ENCODE assay signal across 8 cellular contexts in the genomic region with DNA sequence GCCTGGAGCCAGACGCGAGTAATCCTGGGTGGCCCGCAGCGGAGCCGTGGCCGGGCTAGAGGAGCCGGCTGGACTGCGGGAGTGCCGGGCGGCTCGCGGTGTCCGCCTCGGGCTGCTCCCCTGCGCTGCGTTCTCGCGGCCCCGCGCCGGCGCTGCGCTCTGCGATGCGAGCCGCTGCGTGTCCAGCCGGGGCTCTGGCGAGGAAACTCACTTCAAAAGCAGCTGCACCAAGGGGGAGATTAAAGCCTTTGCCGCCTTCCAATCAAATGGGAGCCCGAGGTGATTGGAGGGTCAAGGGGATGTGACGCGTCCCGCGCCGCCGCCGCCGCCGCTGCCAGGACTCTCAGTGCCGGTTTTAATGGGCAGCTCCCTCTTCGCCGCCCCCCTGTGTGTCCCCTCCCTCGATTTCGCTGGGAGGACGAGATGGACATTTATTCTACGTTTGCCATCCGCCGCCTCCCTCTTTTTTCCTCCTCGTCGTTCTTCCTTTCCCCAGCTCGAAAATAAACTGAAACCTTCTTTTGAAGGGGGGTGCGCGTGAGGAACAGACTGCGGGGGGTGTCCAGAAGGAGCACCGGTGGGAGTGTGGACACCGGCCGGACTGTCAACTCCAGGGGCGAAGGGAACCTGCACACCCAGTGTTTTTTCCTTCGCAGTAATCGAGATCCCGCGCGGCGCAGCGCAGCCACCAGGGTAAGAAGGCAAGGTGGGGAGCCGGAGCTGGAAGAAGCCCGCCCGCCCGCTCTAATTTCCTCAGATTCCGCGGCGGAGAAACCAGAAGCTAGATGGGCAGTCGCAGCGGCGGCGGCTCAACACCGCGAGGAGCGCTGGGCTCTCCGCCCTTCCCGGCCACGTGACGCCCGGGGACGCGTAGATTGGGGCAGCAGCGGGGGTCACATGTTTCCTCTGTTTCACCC. TPM values are rescaled to one million over a fixed set of nuclear protein-coding genes. Genes with fewer than 3 reads are reported as not detected.
DNase-seq lines count a peak whose midpoint lies in the region; ATAC-seq and TF ChIP-seq lines count a peak whose summit lies in the region.

A gene with protein sequence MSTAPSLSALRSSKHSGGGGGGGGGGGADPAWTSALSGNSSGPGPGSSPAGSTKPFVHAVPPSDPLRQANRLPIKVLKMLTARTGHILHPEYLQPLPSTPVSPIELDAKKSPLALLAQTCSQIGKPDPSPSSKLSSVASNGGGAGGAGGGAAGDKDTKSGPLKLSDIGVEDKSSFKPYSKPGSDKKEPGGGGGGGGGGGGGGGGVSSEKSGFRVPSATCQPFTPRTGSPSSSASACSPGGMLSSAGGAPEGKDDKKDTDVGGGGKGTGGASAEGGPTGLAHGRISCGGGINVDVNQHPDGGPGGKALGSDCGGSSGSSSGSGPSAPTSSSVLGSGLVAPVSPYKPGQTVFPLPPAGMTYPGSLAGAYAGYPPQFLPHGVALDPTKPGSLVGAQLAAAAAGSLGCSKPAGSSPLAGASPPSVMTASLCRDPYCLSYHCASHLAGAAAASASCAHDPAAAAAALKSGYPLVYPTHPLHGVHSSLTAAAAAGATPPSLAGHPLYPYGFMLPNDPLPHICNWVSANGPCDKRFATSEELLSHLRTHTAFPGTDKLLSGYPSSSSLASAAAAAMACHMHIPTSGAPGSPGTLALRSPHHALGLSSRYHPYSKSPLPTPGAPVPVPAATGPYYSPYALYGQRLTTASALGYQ (minus strand): TSS at position 196 of the 917 bp plus-strand sequence. CDS start 345 bp downstream, outside the sequence.

- H3K4me1 ChIP-seq in body of pancreas (peaks cover 24% of the 10 kb centered on the region), hepatocyte (ENCODE audit: insufficient read depth) (peaks cover 6% of the 10 kb centered on the region)

- peaks cover 73% of the 10 kb centered on the region for H3K79me2 ChIP-seq in hepatocyte

- H3K27ac Mint-ChIP-seq in progenitor cell of endocrine pancreas: peak within 1 kb of the TSS; percentile 97

- H3K27ac ChIP-seq in body of pancreas (peak within 1 kb of the TSS; percentile 93 to 100 (median 98)), hepatocyte (peak within 1 kb of the TSS; percentile 96)

- ATAC-seq in GM21526 (IDR thresholded peaks at IDR 0.05; ENCODE audit: low FRiP score, unreplicated experiment) (peak; percentile 39), body of pancreas (peak; percentile 75)

- peaks cover 28% of the 10 kb centered on the region for H3K4me1 Mint-ChIP-seq in progenitor cell of endocrine pancreas (ENCODE audit: low read depth)

- no peaks in the 10 kb centered on the region for H3K9me2 ChIP-seq in hepatocyte (replicated peaks; ENCODE audit: insufficient read depth)

- H2AFZ ChIP-seq in hepatocyte: peak within 1 kb of the TSS; percentile 85

- H3K27me3 Mint-ChIP-seq in progenitor cell of endocrine pancreas: peaks cover 19% of the 10 kb centered on the region

- TF ChIP-seq RAD21 in Ishikawa (IDR thresholded peaks at IDR 0.05; ENCODE audit: low read depth): peak; percentile 1; the same call in 1 of the 2 replicates

- H3K27me3 ChIP-seq in body of pancreas (no peaks in the 10 kb centered on the region), hepatocyte (no peaks in the 10 kb centered on the region)

- TF ChIP-seq CTCF in body of pancreas (IDR thresholded peaks at IDR 0.05): peak in 4 of 7 experiments; percentile 59 to 70 (median 64)
- TF ChIP-seq CTCF in hepatocyte (IDR thresholded peaks at IDR 0.05; ENCODE audit: poor library complexity): peak; percentile 1
- peak; percentile 18 for TF ChIP-seq CTCF in progenitor cell of endocrine pancreas (IDR thresholded peaks at IDR 0.05; ENCODE audit: unreplicated experiment)

- peak within 1 kb of the TSS; percentile 97 for H3K4me2 ChIP-seq in hepatocyte

- H3K4me3 ChIP-seq in body of pancreas (peak within 1 kb of the TSS; percentile 63 to 97), hepatocyte (peak within 1 kb of the TSS; percentile 68)

- peak; percentile 47; the same call in 1 of the 2 replicates for TF ChIP-seq EP300 in Ishikawa (IDR thresholded peaks at IDR 0.05; ENCODE audit: borderline replicate concordance)

- peaks cover 30% of the 10 kb centered on the region for H4K20me1 ChIP-seq in hepatocyte (ENCODE audit: insufficient read depth, poor library complexity, severe bottlenecking)

- H3K4me3 Mint-ChIP-seq in progenitor cell of endocrine pancreas (ENCODE audit: low read depth): peak within 1 kb of the TSS; percentile 97

- peak; percentile 81 for DNase-seq in DMS79 (lab: John Stamatoyannopoulos, UW)
- DNase-seq in body of pancreas: peak; percentile 97 to 99 (median 98)
- DNase-seq in hepatocyte (ENCODE audit: low spot score): peak; percentile 98
- peak; percentile 90 for DNase-seq in progenitor cell of endocrine pancreas (ENCODE audit: low spot score, unreplicated experiment)
- DNase-seq in activated effector memory CD4-positive, alpha-beta T cell treated with anti-CD3 and anti-CD28 coated beads, Interleukin-2, amount 50 U/mL, for 16 hours: no peak

- intact Hi-C loops in body of pancreas (cut with DNase I): loop anchor here (10.0 kb wide), 1 partner anchor 633 kb away; no protein-coding TSS in a partner anchor

- H3K36me3 ChIP-seq in body of pancreas (replicated peaks in 1 of 2; ENCODE audit: insufficient read depth in 1 of 2, low read depth in 2 of 2): no peaks in the 10 kb centered on the region
- no peaks in the 10 kb centered on the region for H3K36me3 ChIP-seq in hepatocyte (replicated peaks; ENCODE audit: insufficient read depth, low read depth)

- TF ChIP-seq POLR2A in body of pancreas (IDR thresholded peaks at IDR 0.05): peak; percentile 98 to 99 (median 98)

- H3K9me3 Mint-ChIP-seq in progenitor cell of endocrine pancreas (ENCODE audit: low read depth): no peaks in the 10 kb centered on the region

- no peaks in the 10 kb centered on the region for H3K9me3 ChIP-seq in body of pancreas
- no peaks in the 10 kb centered on the region for H3K9me3 ChIP-seq in hepatocyte (ENCODE audit: low read depth)

- H3K36me3 Mint-ChIP-seq in progenitor cell of endocrine pancreas (ENCODE audit: insufficient read depth): peaks cover 11% of the 10 kb centered on the region

- WGBS in body of pancreas, 2 donors: 0% methylated on average over 64 to 88 of the region's 88 CpGs
- 3% methylated on average over 79 of the region's 88 CpGs for WGBS in hepatocyte (ENCODE audit: low lambda C conversion rate, missing lambda C conversion rate)

TF ChIP-seq in Ishikawa, 13 proteins besides CTCF, POLR2A, EP300 and RAD21:
- TF ChIP-seq CREB1 (IDR thresholded peaks at IDR 0.05; ENCODE audit: low read depth) (peak; percentile 71), TAF1 (IDR thresholded peaks at IDR 0.05; ENCODE audit: low read depth) (peak; percentile 69), NFIC (IDR thresholded peaks at IDR 0.05) (no peak), FOXM1 (IDR thresholded peaks at IDR 0.05; ENCODE audit: borderline replicate concordance, low read depth) (no peak), TEAD4 (IDR thresholded peaks at IDR 0.05) (peak; percentile 33), YY1 (IDR thresholded peaks at IDR 0.05; ENCODE audit: low read depth) (peak; percentile 46; the same call in 1 of the 2 replicates), ZBTB7A (IDR thresholded peaks at IDR 0.05; ENCODE audit: low read depth) (peak; percentile 53; the same call in 1 of the 2 replicates), TCF12 (IDR thresholded peaks at IDR 0.05; ENCODE audit: low read depth) (peak; percentile 27)
- TF ChIP-seq, protein P1, sequence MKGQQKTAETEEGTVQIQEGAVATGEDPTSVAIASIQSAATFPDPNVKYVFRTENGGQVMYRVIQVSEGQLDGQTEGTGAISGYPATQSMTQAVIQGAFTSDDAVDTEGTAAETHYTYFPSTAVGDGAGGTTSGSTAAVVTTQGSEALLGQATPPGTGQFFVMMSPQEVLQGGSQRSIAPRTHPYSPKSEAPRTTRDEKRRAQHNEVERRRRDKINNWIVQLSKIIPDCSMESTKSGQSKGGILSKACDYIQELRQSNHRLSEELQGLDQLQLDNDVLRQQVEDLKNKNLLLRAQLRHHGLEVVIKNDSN (IDR thresholded peaks at IDR 0.05): peak; percentile 99
- TF ChIP-seq, protein P2, sequence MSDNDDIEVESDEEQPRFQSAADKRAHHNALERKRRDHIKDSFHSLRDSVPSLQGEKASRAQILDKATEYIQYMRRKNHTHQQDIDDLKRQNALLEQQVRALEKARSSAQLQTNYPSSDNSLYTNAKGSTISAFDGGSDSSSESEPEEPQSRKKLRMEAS (IDR thresholded peaks at IDR 0.05): peak; percentile 82

TF ChIP-seq in PFSK-1, 5 proteins besides CTCF, POLR2A, EP300 and RAD21 (continues in another document):
- TF ChIP-seq, protein P3, sequence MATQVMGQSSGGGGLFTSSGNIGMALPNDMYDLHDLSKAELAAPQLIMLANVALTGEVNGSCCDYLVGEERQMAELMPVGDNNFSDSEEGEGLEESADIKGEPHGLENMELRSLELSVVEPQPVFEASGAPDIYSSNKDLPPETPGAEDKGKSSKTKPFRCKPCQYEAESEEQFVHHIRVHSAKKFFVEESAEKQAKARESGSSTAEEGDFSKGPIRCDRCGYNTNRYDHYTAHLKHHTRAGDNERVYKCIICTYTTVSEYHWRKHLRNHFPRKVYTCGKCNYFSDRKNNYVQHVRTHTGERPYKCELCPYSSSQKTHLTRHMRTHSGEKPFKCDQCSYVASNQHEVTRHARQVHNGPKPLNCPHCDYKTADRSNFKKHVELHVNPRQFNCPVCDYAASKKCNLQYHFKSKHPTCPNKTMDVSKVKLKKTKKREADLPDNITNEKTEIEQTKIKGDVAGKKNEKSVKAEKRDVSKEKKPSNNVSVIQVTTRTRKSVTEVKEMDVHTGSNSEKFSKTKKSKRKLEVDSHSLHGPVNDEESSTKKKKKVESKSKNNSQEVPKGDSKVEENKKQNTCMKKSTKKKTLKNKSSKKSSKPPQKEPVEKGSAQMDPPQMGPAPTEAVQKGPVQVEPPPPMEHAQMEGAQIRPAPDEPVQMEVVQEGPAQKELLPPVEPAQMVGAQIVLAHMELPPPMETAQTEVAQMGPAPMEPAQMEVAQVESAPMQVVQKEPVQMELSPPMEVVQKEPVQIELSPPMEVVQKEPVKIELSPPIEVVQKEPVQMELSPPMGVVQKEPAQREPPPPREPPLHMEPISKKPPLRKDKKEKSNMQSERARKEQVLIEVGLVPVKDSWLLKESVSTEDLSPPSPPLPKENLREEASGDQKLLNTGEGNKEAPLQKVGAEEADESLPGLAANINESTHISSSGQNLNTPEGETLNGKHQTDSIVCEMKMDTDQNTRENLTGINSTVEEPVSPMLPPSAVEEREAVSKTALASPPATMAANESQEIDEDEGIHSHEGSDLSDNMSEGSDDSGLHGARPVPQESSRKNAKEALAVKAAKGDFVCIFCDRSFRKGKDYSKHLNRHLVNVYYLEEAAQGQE (IDR thresholded peaks at IDR 0.05; ENCODE audit: insufficient read depth in 1 of 2, low read depth in 2 of 2, low read length in 2 of 2): no peak
- TF ChIP-seq SIN3A (IDR thresholded peaks at IDR 0.05; ENCODE audit: borderline replicate concordance, insufficient read depth, low read length): peak; percentile 51; the same call in 1 of the 2 replicates
- TF ChIP-seq TAF1 (IDR thresholded peaks at IDR 0.05; ENCODE audit: borderline replicate concordance, insufficient read depth, low read length): peak; percentile 55; the same call in 1 of the 2 replicates

RNA-seq across cellular contexts. Expression of the gene that starts here (rescaled TPM):
- 13.7 TPM for polyA plus RNA-seq in PFSK-1 (2012; ENCODE audit: insufficient read length, low read depth)
- total RNA-seq in body of pancreas (10 to 100 TPM; 20.8 to 38.6 TPM), hepatocyte (17.6 and 19.6 TPM in 2 replicates), progenitor cell of endocrine pancreas (31.7 and 33.7 TPM in 2 replicates)
- polyA plus RNA-seq in hepatocyte: 11.5 and 14.1 TPM in 2 replicates

Comparison
In these comparisons a context has a peak if more than half of its experiments do, and no peak if none do; other contexts are left out.
1. CTCF ChIP-seq: peak in every context shown above with its lines; median percentile 64 in body of pancreas; 18 in progenitor cell of endocrine pancreas; 1 in hepatocyte.